Comparison of ENCODE assay signal across 1 cellular context in the genomic region with DNA sequence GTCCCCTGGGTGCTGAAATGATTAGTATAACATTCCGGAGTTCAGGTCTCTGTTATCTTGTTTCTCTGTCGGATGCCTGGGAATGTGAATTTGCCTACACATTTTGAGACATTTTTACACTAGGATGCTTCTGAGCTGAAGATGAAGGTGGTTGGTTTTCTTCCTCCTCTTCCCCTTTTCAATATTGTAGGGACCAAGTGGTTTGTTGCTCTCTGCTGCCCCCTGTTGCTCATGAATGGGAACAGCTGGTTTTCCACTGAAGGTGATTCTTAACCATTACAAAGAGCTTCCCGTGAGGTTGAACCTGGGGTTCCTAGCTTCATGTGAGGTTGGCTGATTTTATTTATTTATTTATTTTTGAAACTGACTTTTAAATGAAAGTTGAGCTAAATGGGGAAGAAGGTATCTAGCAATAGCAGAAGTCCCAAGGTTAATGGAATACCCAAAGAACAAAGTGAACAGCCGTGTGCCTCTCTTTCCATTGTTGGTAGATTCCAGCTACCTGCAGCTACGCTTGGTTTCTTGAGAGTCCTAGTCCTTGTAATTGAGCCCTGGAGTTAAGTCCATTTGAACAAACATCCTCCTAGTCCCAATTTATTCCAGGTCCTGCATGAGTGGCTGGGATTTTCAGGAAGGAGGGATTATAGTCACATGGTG.
TF ChIP-seq lines count a peak whose summit lies in the region.

No MANE protein-coding gene starts in this region.

TF ChIP-seq in H1, 55 proteins besides CTCF, POLR2A, EP300 and RAD21 (continued from another document):
- no peak for TF ChIP-seq CBX5 (IDR thresholded peaks at IDR 0.05; ENCODE audit: low read depth, low read length)
- TF ChIP-seq, protein P1, sequence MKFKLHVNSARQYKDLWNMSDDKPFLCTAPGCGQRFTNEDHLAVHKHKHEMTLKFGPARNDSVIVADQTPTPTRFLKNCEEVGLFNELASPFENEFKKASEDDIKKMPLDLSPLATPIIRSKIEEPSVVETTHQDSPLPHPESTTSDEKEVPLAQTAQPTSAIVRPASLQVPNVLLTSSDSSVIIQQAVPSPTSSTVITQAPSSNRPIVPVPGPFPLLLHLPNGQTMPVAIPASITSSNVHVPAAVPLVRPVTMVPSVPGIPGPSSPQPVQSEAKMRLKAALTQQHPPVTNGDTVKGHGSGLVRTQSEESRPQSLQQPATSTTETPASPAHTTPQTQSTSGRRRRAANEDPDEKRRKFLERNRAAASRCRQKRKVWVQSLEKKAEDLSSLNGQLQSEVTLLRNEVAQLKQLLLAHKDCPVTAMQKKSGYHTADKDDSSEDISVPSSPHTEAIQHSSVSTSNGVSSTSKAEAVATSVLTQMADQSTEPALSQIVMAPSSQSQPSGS (IDR thresholded peaks at IDR 0.05; ENCODE audit: low read length): no peak
- no peak for TF ChIP-seq RFX5 (IDR thresholded peaks at IDR 0.05; ENCODE audit: borderline replicate concordance, low read depth, low read length)
- no peak for TF ChIP-seq CTBP2 (IDR thresholded peaks at IDR 0.05; ENCODE audit: borderline replicate concordance, insufficient read depth, insufficient read length, low read length)
- no peak for TF ChIP-seq POU5F1 (IDR thresholded peaks at IDR 0.05; ENCODE audit: low read depth, low read length)
- TF ChIP-seq, protein P2, sequence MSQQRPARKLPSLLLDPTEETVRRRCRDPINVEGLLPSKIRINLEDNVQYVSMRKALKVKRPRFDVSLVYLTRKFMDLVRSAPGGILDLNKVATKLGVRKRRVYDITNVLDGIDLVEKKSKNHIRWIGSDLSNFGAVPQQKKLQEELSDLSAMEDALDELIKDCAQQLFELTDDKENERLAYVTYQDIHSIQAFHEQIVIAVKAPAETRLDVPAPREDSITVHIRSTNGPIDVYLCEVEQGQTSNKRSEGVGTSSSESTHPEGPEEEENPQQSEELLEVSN (IDR thresholded peaks at IDR 0.05): no peak
- no peak for TF ChIP-seq FOSL1 (IDR thresholded peaks at IDR 0.05; ENCODE audit: insufficient read depth, low read depth, low read length)
